ENCODE assay signal across 9 cellular contexts in the genomic region with DNA sequence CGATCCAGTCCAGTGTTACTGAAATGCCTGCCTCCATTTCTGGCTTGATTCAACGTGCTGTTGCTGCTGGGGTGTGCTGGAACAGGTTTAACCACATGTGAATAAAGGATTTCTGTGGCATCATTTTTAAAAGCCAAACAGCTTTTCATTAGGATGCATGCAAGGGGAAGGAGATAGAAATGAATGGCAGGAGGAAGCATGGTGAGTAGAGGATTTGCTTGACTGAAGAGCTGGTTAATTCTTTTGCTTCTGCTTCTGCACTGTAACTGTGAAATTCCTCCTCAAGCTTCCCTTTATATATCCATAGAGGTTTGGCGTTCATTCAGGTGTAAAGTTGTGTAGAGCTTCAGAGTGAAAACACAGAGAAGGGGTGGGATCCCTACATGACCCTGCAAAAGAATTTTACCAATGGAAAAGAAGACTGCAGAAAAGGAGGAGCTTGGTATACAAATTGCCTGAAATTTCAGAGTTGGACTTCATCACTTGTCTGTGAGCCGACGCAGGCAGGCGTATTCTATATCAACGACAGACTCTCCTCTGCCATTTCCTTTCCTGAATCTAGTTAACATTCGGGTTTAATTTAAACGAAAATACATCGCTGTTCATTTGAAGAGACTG. TPM values are rescaled to one million over a fixed set of nuclear protein-coding genes. Genes with fewer than 3 reads are reported as not detected.
A peak's percentile ranks its signal among the peaks of the same experiment; 100 is the strongest.
DNase-seq lines count a peak whose midpoint lies in the region; ATAC-seq and TF ChIP-seq lines count a peak whose summit lies in the region.
"Had no signal": no experiment of that assay in that cellular context is flagged by ENCODE, and none has a peak within 500 bp of the region (broad histone marks: within the 10 kb centered on the region; RNA-seq: fewer than 3 reads in every experiment).

A gene with protein sequence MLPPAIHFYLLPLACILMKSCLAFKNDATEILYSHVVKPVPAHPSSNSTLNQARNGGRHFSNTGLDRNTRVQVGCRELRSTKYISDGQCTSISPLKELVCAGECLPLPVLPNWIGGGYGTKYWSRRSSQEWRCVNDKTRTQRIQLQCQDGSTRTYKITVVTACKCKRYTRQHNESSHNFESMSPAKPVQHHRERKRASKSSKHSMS (minus strand): TSS at position 270 of the 618 bp plus-strand sequence. CDS start 70 bp downstream, at position 200.

- intact Hi-C loops in heart left ventricle (cut with DNase I), result no loop called here
- intact Hi-C loops in heart right ventricle (cut with DNase I), result no loop called here
- intact Hi-C loops in lower leg skin (cut with DNase I; ENCODE audit: low total_unique reads), result no loop called here

- no peaks in the 10 kb centered on the region for H3K9me3 ChIP-seq in heart left ventricle
- H3K9me3 ChIP-seq in heart right ventricle, result no peaks in the 10 kb centered on the region
- H3K9me3 ChIP-seq in upper lobe of left lung, result no peaks in the 10 kb centered on the region

- 14 to 22% (median 17%) methylated on average over 10 of the region's 10 CpGs for WGBS in heart left ventricle, 4 donors
- 10 to 12% methylated on average over 10 of the region's 10 CpGs for WGBS in heart right ventricle, 2 donors
- WGBS in lower leg skin, 2 donors, result 14 to 16% methylated on average over 10 of the region's 10 CpGs
- WGBS in upper lobe of left lung, 2 donors, result 15 to 21% methylated on average over 10 of the region's 10 CpGs

- DNase-seq in heart left ventricle (no peak), heart right ventricle (no peak), cerebellar cortex (ENCODE audit: low spot score) (peak; percentile 11), lower leg skin (ENCODE audit: low spot score in 2 of 2) (no peak), upper lobe of left lung (no peak), NCI-H1417 (lab: John Stamatoyannopoulos, UW) (no peak)
- DNase-seq: cerebellar nuclear complex had no signal

- ATAC-seq in heart left ventricle (no peak), heart right ventricle (no peak), upper lobe of left lung (ENCODE audit: low FRiP score in 2 of 2) (no peak), GM18868 (IDR thresholded peaks at IDR 0.05; ENCODE audit: unreplicated experiment) (no peak), HG02840 (IDR thresholded peaks at IDR 0.05; ENCODE audit: low FRiP score, unreplicated experiment) (no peak)

- H3K27me3 ChIP-seq in heart left ventricle (peaks cover 0 to 4% (median 0%) of the 10 kb centered on the region in 9 donors), heart right ventricle (peaks cover 0 to 28% (median 2%) of the 10 kb centered on the region in 7 donors), upper lobe of left lung (no peaks in the 10 kb centered on the region)

- TF ChIP-seq CTCF in heart left ventricle (IDR thresholded peaks at IDR 0.05) (no peak), heart right ventricle (IDR thresholded peaks at IDR 0.05) (no peak), lower leg skin (IDR thresholded peaks at IDR 0.05) (no peak), upper lobe of left lung (IDR thresholded peaks at IDR 0.05) (no peak)

- H3K4me3 ChIP-seq in heart left ventricle (peak within 1 kb of the TSS in 7 of 12 donors; percentile 1 to 35 (median 14)), heart right ventricle (peak within 1 kb of the TSS in 5 of 10 donors; percentile 0 to 31 (median 21)), lower leg skin (ENCODE audit: low read depth, poor library complexity, severe bottlenecking) (peak within 1 kb of the TSS; percentile 5), upper lobe of left lung (peak within 1 kb of the TSS in 3 of 4 donors; percentile 7 to 44 (median 18))

- no peak for TF ChIP-seq EP300 in upper lobe of left lung (IDR thresholded peaks at IDR 0.05)

- H3K27ac ChIP-seq in heart left ventricle (peak within 1 kb of the TSS in 1 of 12 donors; percentile 57), heart right ventricle (peak within 1 kb of the TSS in 1 of 10 donors; percentile 28), upper lobe of left lung (no peak within 1 kb of the TSS)

- H3K36me3 ChIP-seq in heart left ventricle (no peaks in the 10 kb centered on the region), heart right ventricle (no peaks in the 10 kb centered on the region), upper lobe of left lung (no peaks in the 10 kb centered on the region)

- no peak for TF ChIP-seq POLR2A in heart left ventricle (IDR thresholded peaks at IDR 0.05)
- no peak for TF ChIP-seq POLR2A in lower leg skin (IDR thresholded peaks at IDR 0.05)
- TF ChIP-seq POLR2A in upper lobe of left lung (IDR thresholded peaks at IDR 0.05), result no peak

- peaks cover 0 to 10% (median 0%) of the 10 kb centered on the region in 12 donors for H3K4me1 ChIP-seq in heart left ventricle
- H3K4me1 ChIP-seq in heart right ventricle, result peaks cover 0 to 8% (median 0%) of the 10 kb centered on the region in 9 donors
- no peaks in the 10 kb centered on the region for H3K4me1 ChIP-seq in upper lobe of left lung

RNA-seq across cellular contexts. Expression of the gene that starts here (rescaled TPM):
- total RNA-seq in heart left ventricle (under 1 TPM in 6 of 9 donors, not detected in 3; 0.14 to 0.56 (median 0.20) TPM), heart right ventricle (1 to 10 TPM in 1 of 10 donors, under 1 TPM in 4, not detected in 5; 0.15 to 2.1 (median 0.17) TPM), lower leg skin (10 to 100 TPM; 13.6 to 66.5 (median 24.0) TPM), upper lobe of left lung (10 to 100 TPM in 3 of 6 donors, 1 to 10 TPM in 3; 3.1 to 37.5 (median 9.4) TPM)
- polyA plus RNA-seq in heart left ventricle (under 1 TPM; 0.07 to 0.19 TPM), heart right ventricle (under 1 TPM; 0.22 to 0.37 TPM)
